ENCODE assay signal across 20 cellular contexts in the genomic region with DNA sequence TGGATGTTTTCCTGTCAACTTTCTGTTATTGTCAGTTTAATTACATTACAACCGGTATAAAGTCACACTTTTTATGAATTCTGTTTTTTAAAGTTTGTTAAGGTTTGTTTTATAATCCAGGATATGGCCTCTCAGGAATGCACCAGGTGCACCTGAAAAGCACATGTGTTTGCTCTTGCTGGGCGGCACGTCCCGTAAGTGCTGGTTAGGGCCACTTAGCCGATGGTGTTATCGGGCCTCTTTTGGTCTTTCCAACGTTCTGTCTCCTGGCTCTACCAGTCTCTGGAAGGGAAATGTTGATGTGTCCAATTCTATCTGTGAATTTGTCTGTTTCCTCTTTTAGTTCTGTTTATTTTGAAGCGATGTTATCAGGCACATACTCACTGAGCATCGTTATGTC.
DNase-seq lines count a peak whose midpoint lies in the region; ATAC-seq and TF ChIP-seq lines count a peak whose summit lies in the region.
"Had no signal": no experiment of that assay in that cellular context is flagged by ENCODE, and none has a peak within 500 bp of the region (broad histone marks: within the 10 kb centered on the region; RNA-seq: fewer than 3 reads in every experiment).

No MANE protein-coding gene starts in this region.

- H3K36me3 ChIP-seq in H7 (replicated peaks; ENCODE audit: control insufficient read depth, insufficient read depth, low read length) (no peaks in the 10 kb centered on the region), osteoblast (ENCODE audit: insufficient read depth, low read length) (no peaks in the 10 kb centered on the region)
- H3K36me3 ChIP-seq: BLaER1 had no signal

- intact Hi-C loops in natural killer cell (cut with micrococcal nuclease): no loop called here

- no peaks in the 10 kb centered on the region for H3K79me2 ChIP-seq in osteoblast (ENCODE audit: insufficient read depth, low read length)

- no peak overlapping the region for H3K4me3 ChIP-seq in H7 (ENCODE audit: insufficient read depth, low read depth, low read length)
- H3K4me3 ChIP-seq in coronary artery: no peak overlapping the region
- H3K4me3 ChIP-seq in osteoblast (ENCODE audit: insufficient read depth, low read length): no peak overlapping the region
- H3K4me3 ChIP-seq: BLaER1 had no signal

- H4K20me1 ChIP-seq in osteoblast (ENCODE audit: insufficient read depth, low read length): no peaks in the 10 kb centered on the region
- H4K20me1 ChIP-seq: BLaER1 had no signal

- H3K27ac ChIP-seq in coronary artery (no peak overlapping the region), osteoblast (ENCODE audit: low read depth, low read length) (no peak overlapping the region)
- H3K27ac ChIP-seq: BLaER1 had no signal

- no peaks in the 10 kb centered on the region for H3K4me1 Mint-ChIP-seq in natural killer cell
- H3K4me1 Mint-ChIP-seq: CD4-positive, alpha-beta memory T cell; IgD-negative memory B cell; T-helper 17 cell had no signal

- H2AFZ ChIP-seq in osteoblast (ENCODE audit: low read length): no peak overlapping the region

- no peaks in the 10 kb centered on the region for H3K9me3 Mint-ChIP-seq in natural killer cell

- no peak overlapping the region for H3K4me2 ChIP-seq in osteoblast (ENCODE audit: insufficient read depth, low read length)
- H3K4me2 ChIP-seq: BLaER1 had no signal

- no peak overlapping the region for H3K27ac Mint-ChIP-seq in natural killer cell
- H3K27ac Mint-ChIP-seq: CD4-positive, alpha-beta memory T cell; IgD-negative memory B cell; T-helper 17 cell had no signal

- H3K36me3 Mint-ChIP-seq in natural killer cell: no peaks in the 10 kb centered on the region
- H3K36me3 Mint-ChIP-seq: CD4-positive, alpha-beta memory T cell had no signal

- DNase-seq in DMS153 (lab: John Stamatoyannopoulos, UW): peak; percentile 91
- peak; percentile 16 for DNase-seq in H7
- peak; percentile 64 for DNase-seq in NCI-H345 (lab: John Stamatoyannopoulos, UW)
- DNase-seq in coronary artery (ENCODE audit: low spot score): peak; percentile 0
- no peak for DNase-seq in natural killer cell
- DNase-seq in SKM-1 treated with dmso at 0.1 percent for 144 hours (lab: John Stamatoyannopoulos, UW; ENCODE audit: unreplicated experiment): no peak
- DNase-seq in osteoblast (ENCODE audit: insufficient read length, low spot score, missing footprints): no peak
- DNase-seq in kidney glomerular epithelial cell (lab: John Stamatoyannopoulos, UW): no peak
- DNase-seq: CD4-positive, alpha-beta memory T cell; Karpas-422; MV-4-11; NCI-H1105 treated with DMSO at 0.1 percent for 48 hours; NCI-H187; NCI-H2171; NCI-H446; NCI-H69; SW 1271; T-helper 17 cell had no signal

- H3K9me3 ChIP-seq in osteoblast (ENCODE audit: low read depth, low read length): peaks cover 3% of the 10 kb centered on the region
- H3K9me3 ChIP-seq: BLaER1 had no signal

- peaks cover 0 to 9% of the 10 kb centered on the region in 2 donors for H3K27me3 Mint-ChIP-seq in natural killer cell (ENCODE audit: low read depth in 2 of 2)

- no peak for ATAC-seq in natural killer cell
- ATAC-seq: T-helper 17 cell had no signal

- TF ChIP-seq CTCF in coronary artery (IDR thresholded peaks at IDR 0.05) (no peak), natural killer cell (IDR thresholded peaks at IDR 0.05) (no peak), osteoblast (IDR thresholded peaks at IDR 0.05; ENCODE audit: extremely low read depth, low read depth, low read length) (no peak)

- H3K27me3 ChIP-seq in H7 (ENCODE audit: control insufficient read depth, insufficient read depth, low read length) (no peaks in the 10 kb centered on the region), osteoblast (ENCODE audit: insufficient read depth, low read length) (no peaks in the 10 kb centered on the region)
- H3K27me3 ChIP-seq: BLaER1 had no signal

- no peak overlapping the region for H3K4me3 Mint-ChIP-seq in natural killer cell
- H3K4me3 Mint-ChIP-seq: CD4-positive, alpha-beta memory T cell; IgD-negative memory B cell; T-helper 17 cell had no signal

- H3K4me1 ChIP-seq in osteoblast (ENCODE audit: insufficient read depth, low read length): no peaks in the 10 kb centered on the region

Comparison
In these comparisons a context has a peak if more than half of its experiments do, and no peak if none do; other contexts are left out.
1. DNase-seq: peak in DMS153 (single experiment), H7 (single experiment), NCI-H345 (single experiment) and coronary artery (single experiment); none in natural killer cell (single experiment), SKM-1 treated with dmso at 0.1 percent for 144 hours (single experiment), osteoblast (single experiment) and kidney glomerular epithelial cell (single experiment).